Comparison of ENCODE assay signal across 8 cellular contexts in genomic region chr9:129177443-129177790, GRCh38. TPM values are rescaled to one million over a fixed set of nuclear protein-coding genes. Genes with fewer than 3 reads are reported as not detected.
DNase-seq lines count a peak whose midpoint lies in the region; ATAC-seq and TF ChIP-seq lines count a peak whose summit lies in the region.

No MANE protein-coding gene starts in this region.

- intact Hi-C loops in left ventricle myocardium inferior (cut with micrococcal nuclease): loop anchor here (10.0 kb wide), 1 partner anchor 307 kb away; no protein-coding TSS in a partner anchor
- intact Hi-C loops in cardiac septum (cut with DNase I): no loop called here
- intact Hi-C loops in activated B cell treated with CpG ODN at 0.5 μM for 24 hours (cut with micrococcal nuclease): loop anchor here (2.0 to 10.0 kb wide), 2 partner anchors 143 to 237 kb away; no protein-coding TSS in a partner anchor

- POLR2A ChIA-PET in activated B cell treated with CpG ODN at 0.5 μM for 24 hours (lab: Charles Lee): interaction anchor here (0.5 to 1.7 kb wide), 9 partner anchors 28 to 716 kb away, joined by 4 to 26 read pairs (median 7); partner anchors contain the start of gene NTMT1

- WGBS in iPS DF 6.9 (ENCODE audit: insufficient coverage, insufficient read length): no CpG with 5 or more reads among the region's 56 CpGs

- CTCF ChIA-PET in activated B cell treated with CpG ODN at 0.5 μM for 24 hours (lab: Charles Lee): interaction anchor here (1.1 to 1.7 kb wide), 6 partner anchors 35 to 447 kb away, joined by 3 to 13 read pairs (median 4); no protein-coding TSS in a partner anchor

- peaks cover 23% of the 10 kb centered on the region for H3K4me1 Mint-ChIP-seq in activated B cell treated with CpG ODN at 0.5 μM for 24 hours
- H3K4me1 Mint-ChIP-seq in stimulated activated naive B cell treated with anti-CD40 and anti-IgM and Interleukin-4, amounts not matched to agents 10 μg/mL and 1 μg/mL and 100 μg/mL, for 72 hours: peaks cover 7 to 38% of the 10 kb centered on the region in 2 donors

- no peaks in the 10 kb centered on the region for H3K27me3 ChIP-seq in left ventricle myocardium inferior (ENCODE audit: low read depth)
- peaks cover 51% of the 10 kb centered on the region for H3K27me3 ChIP-seq in iPS DF 6.9 (ENCODE audit: control insufficient read depth, insufficient read depth, low read length)

- H3K27ac ChIP-seq in left ventricle myocardium inferior (replicated peaks) (peak overlapping the region; percentile 99), iPS DF 6.9 (ENCODE audit: low read length) (no peak overlapping the region)

- no peak overlapping the region for H3K4me3 Mint-ChIP-seq in activated B cell treated with CpG ODN at 0.5 μM for 24 hours
- H3K4me3 Mint-ChIP-seq in stimulated activated naive B cell treated with anti-CD40 and anti-IgM and Interleukin-4, amounts not matched to agents 10 μg/mL and 1 μg/mL and 100 μg/mL, for 72 hours: peak overlapping the region; percentile 85 to 89

- H3K27ac Mint-ChIP-seq in activated B cell treated with CpG ODN at 0.5 μM for 24 hours: no peak overlapping the region
- H3K27ac Mint-ChIP-seq in stimulated activated naive B cell treated with anti-CD40 and anti-IgM and Interleukin-4, amounts not matched to agents 10 μg/mL and 1 μg/mL and 100 μg/mL, for 72 hours: no peak overlapping the region

- peak; percentile 21 for ATAC-seq in HG03045 (IDR thresholded peaks at IDR 0.05; ENCODE audit: unreplicated experiment)
- ATAC-seq in activated B cell treated with CpG ODN at 0.5 μM for 24 hours (ENCODE audit: low read depth): peak; percentile 9
- ATAC-seq in stimulated activated naive B cell treated with anti-CD40 and anti-IgM and Interleukin-4, amounts not matched to agents 10 μg/mL and 1 μg/mL and 100 μg/mL, for 72 hours (replicated peaks): peak; percentile 20 to 25
- ATAC-seq in HG03565 (IDR thresholded peaks at IDR 0.05; ENCODE audit: unreplicated experiment): no peak

- TF ChIP-seq CTCF in left ventricle myocardium inferior (IDR thresholded peaks at IDR 0.05; ENCODE audit: borderline replicate concordance) (no peak), activated B cell treated with CpG ODN at 0.5 μM for 24 hours (IDR thresholded peaks at IDR 0.05) (no peak)

- H3K36me3 Mint-ChIP-seq in activated B cell treated with CpG ODN at 0.5 μM for 24 hours (ENCODE audit: low read depth): no peaks in the 10 kb centered on the region
- H3K36me3 Mint-ChIP-seq in stimulated activated naive B cell treated with anti-CD40 and anti-IgM and Interleukin-4, amounts not matched to agents 10 μg/mL and 1 μg/mL and 100 μg/mL, for 72 hours: no peaks in the 10 kb centered on the region

- H3K9me3 ChIP-seq in left ventricle myocardium inferior (replicated peaks): no peaks in the 10 kb centered on the region
- no peaks in the 10 kb centered on the region for H3K9me3 ChIP-seq in iPS DF 6.9 (ENCODE audit: control insufficient read depth, insufficient read depth, low read length)

- DNase-seq in left ventricle myocardium inferior (no peak), cardiac septum (ENCODE audit: low spot score) (no peak), activated B cell treated with CpG ODN at 0.5 μM for 24 hours (peak; percentile 65), iPS DF 6.9 (ENCODE audit: low read depth, low spot score) (no peak), AG08395 (ENCODE audit: low spot score) (no peak)
- DNase-seq in stimulated activated naive B cell treated with anti-CD40 and anti-IgM and Interleukin-4, amounts not matched to agents 10 μg/mL and 1 μg/mL and 100 μg/mL, for 72 hours: no peak

- H3K27me3 Mint-ChIP-seq in activated B cell treated with CpG ODN at 0.5 μM for 24 hours: peaks cover 19% of the 10 kb centered on the region
- H3K27me3 Mint-ChIP-seq in stimulated activated naive B cell treated with anti-CD40 and anti-IgM and Interleukin-4, amounts not matched to agents 10 μg/mL and 1 μg/mL and 100 μg/mL, for 72 hours: peaks cover 28 to 36% of the 10 kb centered on the region in 2 donors

- H3K4me1 ChIP-seq in left ventricle myocardium inferior (peaks cover 56% of the 10 kb centered on the region), iPS DF 6.9 (ENCODE audit: control insufficient read depth, insufficient read depth, low read length) (peaks cover 3% of the 10 kb centered on the region; the same call in 1 of the 2 replicates)

- no peaks in the 10 kb centered on the region for H3K36me3 ChIP-seq in left ventricle myocardium inferior
- H3K36me3 ChIP-seq in iPS DF 6.9 (ENCODE audit: control insufficient read depth, insufficient read depth, low read length): no peaks in the 10 kb centered on the region

- peak overlapping the region; percentile 92 for H3K4me3 ChIP-seq in left ventricle myocardium inferior
- peak overlapping the region; percentile 28; the same call in 1 of the 2 replicates for H3K4me3 ChIP-seq in iPS DF 6.9 (ENCODE audit: low read length)

- H3K9me3 Mint-ChIP-seq in activated B cell treated with CpG ODN at 0.5 μM for 24 hours: no peaks in the 10 kb centered on the region
- H3K9me3 Mint-ChIP-seq in stimulated activated naive B cell treated with anti-CD40 and anti-IgM and Interleukin-4, amounts not matched to agents 10 μg/mL and 1 μg/mL and 100 μg/mL, for 72 hours: no peaks in the 10 kb centered on the region

RNA-seq across cellular contexts. Expression of gene IER5L, which starts 0.6 kb away (rescaled TPM):
- total RNA-seq in left ventricle myocardium inferior: 3.8 TPM
- 12.6 TPM for total RNA-seq in cardiac septum
- 1.9 and 2.1 TPM in 2 replicates for total RNA-seq in activated B cell treated with CpG ODN at 0.5 μM for 24 hours
